ENCODE assay signal across 29 cellular contexts in genomic region chr21:29033301-29033700, GRCh38.
"Had no signal": no experiment of that assay in that cellular context is flagged by ENCODE, and none has a peak within 500 bp of the region (broad histone marks: within the 10 kb centered on the region; RNA-seq: fewer than 3 reads in every experiment).

No MANE protein-coding gene starts in this region.

- H3K36me3 ChIP-seq: ovary had no signal

- H3K9me3 ChIP-seq: ascending aorta, gastrocnemius medialis, left ventricle myocardium inferior, mucosa of descending colon, ovary, prostate gland, testis, transverse colon had no signal

- H3K27ac ChIP-seq: ascending aorta, dorsolateral prefrontal cortex, gastrocnemius medialis, left ventricle myocardium inferior, ovary, testis had no signal

- H3K9me3 Mint-ChIP-seq: activated CD4-positive, alpha-beta memory T cell treated with anti-CD3 and anti-CD28 coated beads, Interleukin-2, amount 10 ng/mL, durations not matched to agents 7 days and 5 days; activated naive CD8-positive, alpha-beta T cell treated with anti-CD3 and anti-CD28 coated beads, Interleukin-2, amount 10 ng/mL, durations not matched to agents 7 days and 5 days; activated T-helper 2 cell treated with anti-CD3 and anti-CD28 coated beads, Interferon-gamma antibody, Interleukin-2, Interleukin-4, amounts not matched to agents 10 μg/mL and 5 μg/mL and 100 μg/mL, durations not matched to agents 14 hours and 24 hours and 36 hours; brain; natural killer cell treated with Interleukin-12 subunit alpha and Interleukin-12 subunit beta and Interleukin-15 and Interleukin-18, amount 100 ng/mL, for 72 hours; stimulated activated naive B cell treated with anti-CD40 and anti-IgM and Interleukin-4, amounts not matched to agents 10 μg/mL and 1 μg/mL and 100 μg/mL, for 72 hours had no signal

- FAIRE-seq: islet of Langerhans, urothelium cell line had no signal

- ATAC-seq: gastrocnemius medialis; mucosa of descending colon; natural killer cell treated with Interleukin-12 subunit alpha and Interleukin-12 subunit beta and Interleukin-15 and Interleukin-18, amount 100 ng/mL, for 72 hours; SK-N-SH treated with all-trans-retinoic acid at 6 μM for 48 hours; stimulated activated naive B cell treated with anti-CD40 and anti-IgM and Interleukin-4, amounts not matched to agents 10 μg/mL and 1 μg/mL and 100 μg/mL, for 72 hours had no signal

- H3K27me3 ChIP-seq: ascending aorta, dorsolateral prefrontal cortex, gastrocnemius medialis, ovary, testis, transverse colon had no signal

- H3K27me3 Mint-ChIP-seq: activated CD4-positive, alpha-beta memory T cell treated with anti-CD3 and anti-CD28 coated beads, Interleukin-2, amount 10 ng/mL, durations not matched to agents 7 days and 5 days; activated naive CD8-positive, alpha-beta T cell treated with anti-CD3 and anti-CD28 coated beads, Interleukin-2, amount 10 ng/mL, durations not matched to agents 7 days and 5 days; brain; natural killer cell treated with Interleukin-12 subunit alpha and Interleukin-12 subunit beta and Interleukin-15 and Interleukin-18, amount 100 ng/mL, for 72 hours; stimulated activated naive B cell treated with anti-CD40 and anti-IgM and Interleukin-4, amounts not matched to agents 10 μg/mL and 1 μg/mL and 100 μg/mL, for 72 hours had no signal

- DNase-seq: activated CD4-positive, alpha-beta memory T cell treated with anti-CD3 and anti-CD28 coated beads, Interleukin-2, amount 10 ng/mL, durations not matched to agents 7 days and 5 days; activated CD4-positive, alpha-beta T cell treated with anti-CD3 and anti-CD28 coated beads for 48 hours; activated naive CD8-positive, alpha-beta T cell treated with anti-CD3 and anti-CD28 coated beads, Interleukin-2, amount 10 ng/mL, durations not matched to agents 7 days and 5 days; dorsolateral prefrontal cortex; effector memory CD4-positive, alpha-beta T cell; erythroblast; gastrocnemius medialis; glutamatergic neuron; left ventricle myocardium inferior; mesendoderm; mucosa of descending colon; ovary; retina; stimulated activated CD4-positive, alpha-beta T cell treated with anti-CD3 and anti-CD28 coated beads, Interleukin-4, amount 100 ng/mL, for 24 hours; stimulated activated naive B cell treated with anti-CD40 and anti-IgM and Interleukin-4, amounts not matched to agents 10 μg/mL and 1 μg/mL and 100 μg/mL, for 72 hours; T-helper 2 cell; testis; transverse colon had no signal

- H3K27ac Mint-ChIP-seq: activated CD4-positive, alpha-beta memory T cell treated with anti-CD3 and anti-CD28 coated beads, Interleukin-2, amount 10 ng/mL, durations not matched to agents 7 days and 5 days; activated naive CD8-positive, alpha-beta T cell treated with anti-CD3 and anti-CD28 coated beads, Interleukin-2, amount 10 ng/mL, durations not matched to agents 7 days and 5 days; activated T-helper 2 cell treated with anti-CD3 and anti-CD28 coated beads, Interferon-gamma antibody, Interleukin-2, Interleukin-4, amounts not matched to agents 10 μg/mL and 5 μg/mL and 100 μg/mL, durations not matched to agents 14 hours and 24 hours and 36 hours; brain; natural killer cell treated with Interleukin-12 subunit alpha and Interleukin-12 subunit beta and Interleukin-15 and Interleukin-18, amount 100 ng/mL, for 72 hours; stimulated activated naive B cell treated with anti-CD40 and anti-IgM and Interleukin-4, amounts not matched to agents 10 μg/mL and 1 μg/mL and 100 μg/mL, for 72 hours had no signal

- H3K4me3 Mint-ChIP-seq: activated CD4-positive, alpha-beta memory T cell treated with anti-CD3 and anti-CD28 coated beads, Interleukin-2, amount 10 ng/mL, durations not matched to agents 7 days and 5 days; activated naive CD8-positive, alpha-beta T cell treated with anti-CD3 and anti-CD28 coated beads, Interleukin-2, amount 10 ng/mL, durations not matched to agents 7 days and 5 days; brain; natural killer cell treated with Interleukin-12 subunit alpha and Interleukin-12 subunit beta and Interleukin-15 and Interleukin-18, amount 100 ng/mL, for 72 hours; stimulated activated naive B cell treated with anti-CD40 and anti-IgM and Interleukin-4, amounts not matched to agents 10 μg/mL and 1 μg/mL and 100 μg/mL, for 72 hours had no signal

- H3K4me3 ChIP-seq: ascending aorta, coronary artery, dorsolateral prefrontal cortex, gastrocnemius medialis, left ventricle myocardium inferior, lung, mucosa of descending colon, ovary, prostate gland, skin epidermis, testis, transverse colon had no signal

- H3K4me1 Mint-ChIP-seq: brain had no signal

- H3K4me1 ChIP-seq: ascending aorta, gastrocnemius medialis, left ventricle myocardium inferior, prostate gland had no signal
